Comparison of ENCODE assay signal across 17 cellular contexts in the genomic region with DNA sequence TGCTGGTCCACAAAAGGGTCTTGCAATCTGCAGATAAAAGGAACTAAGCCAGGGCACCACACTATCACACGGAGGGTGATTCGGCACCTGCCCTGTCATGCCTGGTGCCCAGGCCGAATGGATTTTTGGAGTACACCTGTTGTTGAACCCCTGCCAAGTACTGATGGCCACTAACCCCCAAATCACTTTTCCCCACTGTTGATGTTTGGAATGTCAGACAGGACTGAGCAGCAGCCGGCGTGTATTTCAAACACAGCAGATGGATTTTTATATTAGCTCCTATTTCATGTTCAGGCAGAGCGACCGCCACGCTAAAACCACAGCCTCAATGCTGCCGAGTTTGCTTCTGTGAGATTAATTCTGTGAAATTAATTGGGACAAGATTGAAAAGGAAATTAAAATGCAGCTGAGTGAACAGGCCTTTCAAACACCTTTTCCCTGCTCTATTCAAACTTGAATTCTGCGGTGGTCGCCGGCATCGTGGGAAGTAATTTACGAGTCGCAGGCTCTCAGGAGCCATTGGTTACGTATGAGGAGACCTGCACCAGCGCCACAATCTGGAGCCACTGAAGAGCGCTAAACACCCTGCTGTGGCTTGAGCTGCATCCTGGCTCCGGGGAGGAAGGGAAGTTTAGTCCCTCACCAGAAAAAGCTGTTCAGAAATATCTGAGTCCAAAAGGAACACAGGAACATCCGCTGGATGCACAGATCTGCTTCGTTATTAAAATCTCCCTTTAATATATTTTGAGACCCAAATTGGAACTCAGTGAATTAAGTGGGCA. TPM values are rescaled to one million over a fixed set of nuclear protein-coding genes. Genes with fewer than 3 reads are reported as not detected.
DNase-seq lines count a peak whose midpoint lies in the region; ATAC-seq and TF ChIP-seq lines count a peak whose summit lies in the region.
"Had no signal": no experiment of that assay in that cellular context is flagged by ENCODE, and none has a peak within 500 bp of the region (broad histone marks: within the 10 kb centered on the region; RNA-seq: fewer than 3 reads in every experiment).

No MANE protein-coding gene starts in this region.

- no peaks in the 10 kb centered on the region for H3K9me3 Mint-ChIP-seq in activated CD8-positive, alpha-beta memory T cell treated with anti-CD3 and anti-CD28 coated beads, Interleukin-2, amount 10 ng/mL, durations not matched to agents 7 days and 5 days (ENCODE audit: low read depth)
- H3K9me3 Mint-ChIP-seq in brain = peaks cover 0 to 3% (median 0%) of the 10 kb centered on the region in 5 experiments
- H3K9me3 Mint-ChIP-seq: activated naive CD4-positive, alpha-beta T cell treated with anti-CD3 and anti-CD28 coated beads for 36 hours; CD8-positive, alpha-beta memory T cell had no signal

- ATAC-seq in activated CD8-positive, alpha-beta memory T cell treated with anti-CD3 and anti-CD28 coated beads, Interleukin-2, amount 10 ng/mL, durations not matched to agents 7 days and 5 days = no peak
- ATAC-seq in HG02610 (IDR thresholded peaks at IDR 0.05; ENCODE audit: unreplicated experiment) (no peak), HG03175 (IDR thresholded peaks at IDR 0.05; ENCODE audit: unreplicated experiment) (no peak)
- ATAC-seq: body of pancreas, PC-3 had no signal

- CTCF ChIA-PET in activated CD8-positive, alpha-beta memory T cell treated with anti-CD3 and anti-CD28 coated beads, Interleukin-2, amount 10 ng/mL, durations not matched to agents 7 days and 5 days (lab: Charles Lee) = interaction anchor here (1.6 kb wide), 1 partner anchor 76 kb away, joined by 4 read pairs; no protein-coding TSS in a partner anchor

- H3K27me3 Mint-ChIP-seq in activated CD8-positive, alpha-beta memory T cell treated with anti-CD3 and anti-CD28 coated beads, Interleukin-2, amount 10 ng/mL, durations not matched to agents 7 days and 5 days = no peaks in the 10 kb centered on the region
- peaks cover 46% of the 10 kb centered on the region for H3K27me3 Mint-ChIP-seq in brain
- H3K27me3 Mint-ChIP-seq: CD8-positive, alpha-beta memory T cell had no signal

- H3K27ac Mint-ChIP-seq in activated CD8-positive, alpha-beta memory T cell treated with anti-CD3 and anti-CD28 coated beads, Interleukin-2, amount 10 ng/mL, durations not matched to agents 7 days and 5 days = peak overlapping the region; percentile 25
- peak overlapping the region in 3 of 5 experiments; percentile 59 to 72 (median 61) for H3K27ac Mint-ChIP-seq in brain
- H3K27ac Mint-ChIP-seq: activated naive CD4-positive, alpha-beta T cell treated with anti-CD3 and anti-CD28 coated beads for 36 hours had no signal

- no peak for TF ChIP-seq CTCF in brain (conservative IDR thresholded peaks at IDR 0.05)

- no peak overlapping the region for H3K4me3 Mint-ChIP-seq in activated CD8-positive, alpha-beta memory T cell treated with anti-CD3 and anti-CD28 coated beads, Interleukin-2, amount 10 ng/mL, durations not matched to agents 7 days and 5 days
- peak overlapping the region; percentile 32 to 75 (median 70) for H3K4me3 Mint-ChIP-seq in brain
- H3K4me3 Mint-ChIP-seq: activated naive CD4-positive, alpha-beta T cell treated with anti-CD3 and anti-CD28 coated beads for 36 hours; CD8-positive, alpha-beta memory T cell had no signal

- no peak for DNase-seq in activated CD8-positive, alpha-beta memory T cell treated with anti-CD3 and anti-CD28 coated beads, Interleukin-2, amount 10 ng/mL, durations not matched to agents 7 days and 5 days
- no peak for DNase-seq in activated CD8-positive, alpha-beta memory T cell treated with anti-CD3 and anti-CD28 coated beads for 24 hours
- peak; percentile 74 for DNase-seq in NCI-H2171 treated with DMSO at 0.1 percent for 48 hours (lab: John Stamatoyannopoulos, UW)
- no peak for DNase-seq in stimulated activated CD4-positive, alpha-beta T cell treated with anti-CD3 and anti-CD28 coated beads, Interleukin-12 subunit alpha, Interleukin-12 subunit beta, amount 100 ng/mL, for 4 hours
- no peak for DNase-seq in medulla oblongata (ENCODE audit: extremely low spot score)
- DNase-seq: activated CD4-positive, alpha-beta T cell treated with anti-CD3 and anti-CD28 coated beads for 4 hours; activated naive CD4-positive, alpha-beta T cell treated with anti-CD3 and anti-CD28 coated beads for 36 hours; body of pancreas; CD8-positive, alpha-beta memory T cell; esophagus squamous epithelium; GDM1; glutamatergic neuron; mammary epithelial cell; PC-3 had no signal

- no peaks in the 10 kb centered on the region for H3K4me1 Mint-ChIP-seq in activated CD8-positive, alpha-beta memory T cell treated with anti-CD3 and anti-CD28 coated beads, Interleukin-2, amount 10 ng/mL, durations not matched to agents 7 days and 5 days
- H3K4me1 Mint-ChIP-seq in brain = peaks cover 39% of the 10 kb centered on the region

- peaks cover 11% of the 10 kb centered on the region for H3K36me3 Mint-ChIP-seq in activated CD8-positive, alpha-beta memory T cell treated with anti-CD3 and anti-CD28 coated beads, Interleukin-2, amount 10 ng/mL, durations not matched to agents 7 days and 5 days
- no peaks in the 10 kb centered on the region for H3K36me3 Mint-ChIP-seq in brain

RNA-seq across cellular contexts. Expression of gene SNX11, which starts 48.5 kb away (rescaled TPM):
- 10 to 100 TPM; 25.1 to 32.6 TPM for total RNA-seq in activated CD8-positive, alpha-beta memory T cell treated with anti-CD3 and anti-CD28 coated beads, Interleukin-2, amount 10 ng/mL, durations not matched to agents 7 days and 5 days
- 27.6 TPM for polyA plus RNA-seq in brain (ENCODE audit: insufficient read depth, low read depth, low replicate concordance)

RNA-seq across cellular contexts. Expression of gene CBX1, which starts 54.8 kb away (rescaled TPM):
- total RNA-seq in activated CD8-positive, alpha-beta memory T cell treated with anti-CD3 and anti-CD28 coated beads, Interleukin-2, amount 10 ng/mL, durations not matched to agents 7 days and 5 days = 10 to 100 TPM; 46.3 to 47.8 TPM
- 184 TPM for polyA plus RNA-seq in brain (ENCODE audit: insufficient read depth, low read depth, low replicate concordance)
